Comparison of ENCODE assay signal across 10 cellular contexts in genomic region chr11:45852712-45853101, GRCh38. TPM values are rescaled to one million over a fixed set of nuclear protein-coding genes. Genes with fewer than 3 reads are reported as not detected.
A peak's percentile ranks its signal among the peaks of the same experiment; 100 is the strongest.
DNase-seq lines count a peak whose midpoint lies in the region; ATAC-seq, FAIRE-seq and TF ChIP-seq lines count a peak whose summit lies in the region.
"Had no signal": no experiment of that assay in that cellular context is flagged by ENCODE, and none has a peak within 500 bp of the region (broad histone marks: within the 10 kb centered on the region; RNA-seq: fewer than 3 reads in every experiment).

No MANE protein-coding gene starts in this region.

- peak; percentile 11 for DNase-seq in OCI-M1 (lab: John Stamatoyannopoulos, UW)
- DNase-seq in left lobe of liver (ENCODE audit: low spot score) = no peak
- DNase-seq in COLO668 (lab: John Stamatoyannopoulos, UW; ENCODE audit: unreplicated experiment) = no peak
- DNase-seq in NCI-H526 treated with DMSO at 0.1 percent for 48 hours (lab: John Stamatoyannopoulos, UW) = no peak
- DNase-seq in H54 (ENCODE audit: insufficient read length, low spot score) = no peak
- DNase-seq: activated T-cell treated with anti-CD3 and anti-CD28 coated beads, Interleukin-2, amount 50 U/mL, for 48 hours; SJCRH30 had no signal

- TF ChIP-seq CTCF in GM12873 (IDR thresholded peaks at IDR 0.05; ENCODE audit: insufficient read depth, low read depth, low read length, missing control alignments) = peak; percentile 49

- ATAC-seq in GM21723 (IDR thresholded peaks at IDR 0.05; ENCODE audit: unreplicated experiment) = peak; percentile 65
- ATAC-seq in left lobe of liver = peak; percentile 40
- ATAC-seq in GM18873 (IDR thresholded peaks at IDR 0.05; ENCODE audit: low FRiP score, unreplicated experiment) = no peak

- FAIRE-seq in H54 (lab: Jason Lieb, UNC) = no peak

- TF ChIP-seq POLR2A in H54 (IDR thresholded peaks at IDR 0.05; ENCODE audit: low read depth, low read length) = no peak

RNA-seq across cellular contexts. Expression of gene CRY2, which starts 5.4 kb away (rescaled TPM):
- total RNA-seq in left lobe of liver = 52.9 TPM

RNA-seq across cellular contexts. Expression of gene MAPK8IP1, which starts 32.7 kb away (rescaled TPM):
- total RNA-seq in left lobe of liver = 8.0 TPM

RNA-seq across cellular contexts. Expression of gene SLC35C1, which starts 47.8 kb away (rescaled TPM):
- 13.2 TPM for total RNA-seq in left lobe of liver

RNA-seq across cellular contexts. Expression of gene FREY1, which starts 54.4 kb away (rescaled TPM):
- 0.68 TPM for total RNA-seq in left lobe of liver
